In genomic region chr1:25469177-25469576, GRCh38 we compare ENCODE assay signal across 1 cellular context.
TF ChIP-seq lines count a peak whose summit lies in the region.

No MANE protein-coding gene starts in this region.

TF ChIP-seq in SK-N-SH treated with all-trans-retinoic acid at 6 μM for 48 hours, 23 proteins besides CTCF, POLR2A, EP300 and RAD21 (continued from another document):
- TF ChIP-seq, protein P1, sequence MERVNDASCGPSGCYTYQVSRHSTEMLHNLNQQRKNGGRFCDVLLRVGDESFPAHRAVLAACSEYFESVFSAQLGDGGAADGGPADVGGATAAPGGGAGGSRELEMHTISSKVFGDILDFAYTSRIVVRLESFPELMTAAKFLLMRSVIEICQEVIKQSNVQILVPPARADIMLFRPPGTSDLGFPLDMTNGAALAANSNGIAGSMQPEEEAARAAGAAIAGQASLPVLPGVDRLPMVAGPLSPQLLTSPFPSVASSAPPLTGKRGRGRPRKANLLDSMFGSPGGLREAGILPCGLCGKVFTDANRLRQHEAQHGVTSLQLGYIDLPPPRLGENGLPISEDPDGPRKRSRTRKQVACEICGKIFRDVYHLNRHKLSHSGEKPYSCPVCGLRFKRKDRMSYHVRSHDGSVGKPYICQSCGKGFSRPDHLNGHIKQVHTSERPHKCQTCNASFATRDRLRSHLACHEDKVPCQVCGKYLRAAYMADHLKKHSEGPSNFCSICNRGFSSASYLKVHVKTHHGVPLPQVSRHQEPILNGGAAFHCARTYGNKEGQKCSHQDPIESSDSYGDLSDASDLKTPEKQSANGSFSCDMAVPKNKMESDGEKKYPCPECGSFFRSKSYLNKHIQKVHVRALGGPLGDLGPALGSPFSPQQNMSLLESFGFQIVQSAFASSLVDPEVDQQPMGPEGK (CRISPR knock-in tag; IDR thresholded peaks at IDR 0.05; ENCODE audit: borderline replicate concordance), result no peak
- no peak for TF ChIP-seq GLIS3 (CRISPR knock-in tag; IDR thresholded peaks at IDR 0.05)
- TF ChIP-seq OSR1 (CRISPR knock-in tag; IDR thresholded peaks at IDR 0.05), result no peak
- no peak for TF ChIP-seq ZNF565 (CRISPR knock-in tag; conservative IDR thresholded peaks at IDR 0.05; ENCODE audit: low read depth)
- no peak for TF ChIP-seq PPARA (CRISPR knock-in tag; IDR thresholded peaks at IDR 0.05; ENCODE audit: borderline replicate concordance)
- TF ChIP-seq ZNF8 (CRISPR knock-in tag; IDR thresholded peaks at IDR 0.05), result no peak
- TF ChIP-seq CSDC2 (CRISPR knock-in tag; IDR thresholded peaks at IDR 0.05), result no peak
- TF ChIP-seq ZC3H10 (CRISPR knock-in tag; IDR thresholded peaks at IDR 0.05), result no peak
- no peak for TF ChIP-seq TSHZ2 (CRISPR knock-in tag; IDR thresholded peaks at IDR 0.05)
- no peak for TF ChIP-seq CSRNP3 (CRISPR knock-in tag; IDR thresholded peaks at IDR 0.05)
- no peak for TF ChIP-seq ZFP30 (CRISPR knock-in tag; IDR thresholded peaks at IDR 0.05)
- TF ChIP-seq RARB (CRISPR knock-in tag; IDR thresholded peaks at IDR 0.05), result no peak
- no peak for TF ChIP-seq ESRRG (CRISPR knock-in tag; IDR thresholded peaks at IDR 0.05)
- no peak for TF ChIP-seq POU6F1 (CRISPR knock-in tag; IDR thresholded peaks at IDR 0.05; ENCODE audit: borderline replicate concordance, low read depth)
